Comparison of ENCODE assay signal across 8 cellular contexts in genomic region chr13:94711561-94712286, GRCh38. TPM values are rescaled to one million over a fixed set of nuclear protein-coding genes. Genes with fewer than 3 reads are reported as not detected.
A peak's percentile ranks its signal among the peaks of the same experiment; 100 is the strongest.
DNase-seq lines count a peak whose midpoint lies in the region; ATAC-seq and TF ChIP-seq lines count a peak whose summit lies in the region.

No MANE protein-coding gene starts in this region.

- H3K36me3 ChIP-seq in SK-N-SH (replicated peaks in 1 of 2; ENCODE audit: control insufficient read depth in 1 of 2, insufficient read depth in 2 of 2, low read length in 1 of 2) (no peaks in the 10 kb centered on the region), aorta (ENCODE audit: control insufficient read depth in 1 of 2, insufficient read depth in 2 of 2, low read length in 1 of 2) (no peaks in the 10 kb centered on the region)

- POLR2A ChIA-PET in SK-N-SH (lab: Yijun Ruan, JAX): no interaction called here

- no peak overlapping the region for H3K9ac ChIP-seq in SK-N-SH

- peaks cover 0 to 7% of the 10 kb centered on the region in 2 experiments; a peak in 1 of 4 replicates for H3K4me1 ChIP-seq in SK-N-SH (ENCODE audit: control insufficient read depth in 1 of 2, insufficient read depth in 2 of 2, low read depth in 1 of 2, low read length in 1 of 2)
- no peaks in the 10 kb centered on the region for H3K4me1 ChIP-seq in aorta (ENCODE audit: control insufficient read depth in 1 of 2, insufficient read depth in 2 of 2, low read length in 2 of 2)

- H3K27me3 Mint-ChIP-seq in activated T-helper 1 cell treated with anti-CD3 and anti-CD28 coated beads, Interleukin-12 subunit alpha, Interleukin-12 subunit beta, Interleukin-2, Interleukin-4 antibody, amounts not matched to agents 30 ng/mL and 10 ng/mL and 1 ng/mL, durations not matched to agents 14 hours and 24 hours and 36 hours (ENCODE audit: insufficient read depth): peaks cover 73% of the 10 kb centered on the region

- no peak overlapping the region for H2AFZ ChIP-seq in SK-N-SH (ENCODE audit: low read depth)

- H3K9me2 ChIP-seq in SK-N-SH: no peaks in the 10 kb centered on the region

- no peak for TF ChIP-seq RAD21 in SK-N-SH (IDR thresholded peaks at IDR 0.05; ENCODE audit: low read length)

- H3K36me3 Mint-ChIP-seq in activated T-helper 1 cell treated with anti-CD3 and anti-CD28 coated beads, Interleukin-12 subunit alpha, Interleukin-12 subunit beta, Interleukin-2, Interleukin-4 antibody, amounts not matched to agents 30 ng/mL and 10 ng/mL and 1 ng/mL, durations not matched to agents 14 hours and 24 hours and 36 hours (ENCODE audit: low read depth): peaks cover 4% of the 10 kb centered on the region

- no peaks in the 10 kb centered on the region for H3K79me2 ChIP-seq in SK-N-SH (ENCODE audit: insufficient read depth)

- H3F3A ChIP-seq in SK-N-SH (replicated peaks; ENCODE audit: insufficient read depth): no peaks in the 10 kb centered on the region

- peak overlapping the region; percentile 77; the same call in 1 of the 2 replicates for H3K4me2 ChIP-seq in SK-N-SH

- peak overlapping the region; percentile 29 for H3K27ac Mint-ChIP-seq in activated T-helper 1 cell treated with anti-CD3 and anti-CD28 coated beads, Interleukin-12 subunit alpha, Interleukin-12 subunit beta, Interleukin-2, Interleukin-4 antibody, amounts not matched to agents 30 ng/mL and 10 ng/mL and 1 ng/mL, durations not matched to agents 14 hours and 24 hours and 36 hours

- intact Hi-C loops in activated T-helper 1 cell treated with anti-CD3 and anti-CD28 coated beads, Interleukin-12 subunit alpha, Interleukin-12 subunit beta, Interleukin-2, Interleukin-4 antibody, amounts not matched to agents 30 ng/mL and 10 ng/mL and 1 ng/mL, durations not matched to agents 14 hours and 24 hours and 36 hours (cut with micrococcal nuclease): loop anchor here (1.0 to 10.0 kb wide), 6 partner anchors 9 to 767 kb away; no protein-coding TSS in a partner anchor
- intact Hi-C loops in aorta (cut with DNase I): no loop called here

- peak overlapping the region; percentile 7 for H3K4me3 Mint-ChIP-seq in activated T-helper 1 cell treated with anti-CD3 and anti-CD28 coated beads, Interleukin-12 subunit alpha, Interleukin-12 subunit beta, Interleukin-2, Interleukin-4 antibody, amounts not matched to agents 30 ng/mL and 10 ng/mL and 1 ng/mL, durations not matched to agents 14 hours and 24 hours and 36 hours

- CTCF ChIA-PET in SK-N-SH (lab: Yijun Ruan, JAX): no interaction called here

- H3K9me3 ChIP-seq in SK-N-SH: no peaks in the 10 kb centered on the region
- no peaks in the 10 kb centered on the region for H3K9me3 ChIP-seq in aorta (ENCODE audit: control insufficient read depth, low read length)

- H3K4me1 Mint-ChIP-seq in activated T-helper 1 cell treated with anti-CD3 and anti-CD28 coated beads, Interleukin-12 subunit alpha, Interleukin-12 subunit beta, Interleukin-2, Interleukin-4 antibody, amounts not matched to agents 30 ng/mL and 10 ng/mL and 1 ng/mL, durations not matched to agents 14 hours and 24 hours and 36 hours (ENCODE audit: low read depth): peaks cover 10% of the 10 kb centered on the region

- ATAC-seq in SK-N-SH treated with all-trans-retinoic acid at 6 μM for 48 hours (no peak), HG02870 (IDR thresholded peaks at IDR 0.05; ENCODE audit: unreplicated experiment) (peak; percentile 25), aorta (ENCODE audit: low FRiP score) (no peak), GM21447 (IDR thresholded peaks at IDR 0.05; ENCODE audit: unreplicated experiment) (no peak)

- 6% methylated on average over 20 of the region's 97 CpGs for WGBS in SK-N-SH (ENCODE audit: low lambda C conversion rate)
- WGBS in aorta, 2 donors: 2% methylated on average over 59 to 97 of the region's 97 CpGs

- DNase-seq in SK-N-SH (peak; percentile 54), islet precursor cell (peak; percentile 63), aorta (peak in 1 of 2 donors; percentile 38), SKM-1 (lab: John Stamatoyannopoulos, UW; ENCODE audit: unreplicated experiment) (no peak)
- no peak for DNase-seq in activated T-helper 1 cell treated with anti-CD3 and anti-CD28 coated beads, Interleukin-12 subunit alpha, Interleukin-12 subunit beta, Interleukin-2, Interleukin-4 antibody, amounts not matched to agents 30 ng/mL and 10 ng/mL and 1 ng/mL, durations not matched to agents 14 hours and 24 hours and 36 hours (ENCODE audit: low spot score)

- H3K9me3 Mint-ChIP-seq in activated T-helper 1 cell treated with anti-CD3 and anti-CD28 coated beads, Interleukin-12 subunit alpha, Interleukin-12 subunit beta, Interleukin-2, Interleukin-4 antibody, amounts not matched to agents 30 ng/mL and 10 ng/mL and 1 ng/mL, durations not matched to agents 14 hours and 24 hours and 36 hours: no peaks in the 10 kb centered on the region

- peaks cover 76% of the 10 kb centered on the region for H3K27me3 ChIP-seq in SK-N-SH (ENCODE audit: insufficient read depth)
- H3K27me3 ChIP-seq in aorta (ENCODE audit: control insufficient read depth in 1 of 2, insufficient read depth in 2 of 2, low read length in 1 of 2): no peaks in the 10 kb centered on the region

- TF ChIP-seq EP300 in SK-N-SH (IDR thresholded peaks at IDR 0.05; ENCODE audit: borderline replicate concordance in 1 of 2, low read depth in 1 of 2, low read length in 1 of 2): no peak

- no peak for TF ChIP-seq CTCF in SK-N-SH (IDR thresholded peaks at IDR 0.05)

- H3K4me3 ChIP-seq in SK-N-SH (ENCODE audit: low read depth in 2 of 2, low read length in 1 of 2): peak overlapping the region in 1 of 2 experiments; percentile 28; a peak in 2 of 4 replicates
- H3K4me3 ChIP-seq in aorta (ENCODE audit: low read length in 2 of 2): peak overlapping the region; percentile 21 to 43

- no peaks in the 10 kb centered on the region for H4K20me1 ChIP-seq in SK-N-SH (ENCODE audit: insufficient read depth)

- H3K27ac ChIP-seq in SK-N-SH (ENCODE audit: low read depth in 2 of 2, low read length in 1 of 2) (no peak overlapping the region), aorta (ENCODE audit: low read depth in 1 of 2, low read length in 2 of 2) (no peak overlapping the region)

TF ChIP-seq in SK-N-SH, 30 proteins besides CTCF, POLR2A, EP300 and RAD21:
- TF ChIP-seq RCOR1 (IDR thresholded peaks at IDR 0.05; ENCODE audit: low read length): no peak
- no peak for TF ChIP-seq JUND (IDR thresholded peaks at IDR 0.05)
- TF ChIP-seq EZH2phosphoT487 (IDR thresholded peaks at IDR 0.05; ENCODE audit: borderline replicate concordance, low read depth): peak; percentile 90; the same call in 1 of the 2 replicates
TF ChIP-seq in SK-N-SH: peak in this region for 1.

TF ChIP-seq in SK-N-SH treated with all-trans-retinoic acid at 6 μM for 48 hours, 23 proteins besides CTCF, POLR2A, EP300 and RAD21:
- no peak for TF ChIP-seq ARNTL (CRISPR knock-in tag; IDR thresholded peaks at IDR 0.05; ENCODE audit: borderline replicate concordance, low read depth)

RNA-seq across cellular contexts. Expression of gene SOX21, which starts 0.6 kb away (rescaled TPM):
- polyA plus RNA-seq in SK-N-SH (2012; rRNA removed) (not detected in 2 replicates), aorta (under 1 TPM in 1 of 2 donors, not detected in 1; 0.15 TPM)
- polyA plus RNA-seq in SK-N-SH (2012; cell fraction: cytosol; rRNA removed): not detected in 2 replicates
- not detected in 2 replicates for polyA plus RNA-seq in SK-N-SH (2012; cell fraction: nucleus; rRNA removed)
- total RNA-seq in activated T-helper 1 cell treated with anti-CD3 and anti-CD28 coated beads, Interleukin-12 subunit alpha, Interleukin-12 subunit beta, Interleukin-2, Interleukin-4 antibody, amounts not matched to agents 30 ng/mL and 10 ng/mL and 1 ng/mL, durations not matched to agents 14 hours and 24 hours and 36 hours: not detected in 2 replicates
- not detected for total RNA-seq in aorta

Comparison
In these comparisons a context has a peak if more than half of its experiments do, and no peak if none do; other contexts are left out.
1. DNase-seq: peak in SK-N-SH (single experiment) and islet precursor cell (single experiment); none in activated T-helper 1 cell treated with anti-CD3 and anti-CD28 coated beads, Interleukin-12 subunit alpha, Interleukin-12 subunit beta, Interleukin-2, Interleukin-4 antibody, amounts not matched to agents 30 ng/mL and 10 ng/mL and 1 ng/mL, durations not matched to agents 14 hours and 24 hours and 36 hours (single experiment) and SKM-1 (single experiment).